10 cellular contexts compared by ENCODE assay signal in the genomic region with DNA sequence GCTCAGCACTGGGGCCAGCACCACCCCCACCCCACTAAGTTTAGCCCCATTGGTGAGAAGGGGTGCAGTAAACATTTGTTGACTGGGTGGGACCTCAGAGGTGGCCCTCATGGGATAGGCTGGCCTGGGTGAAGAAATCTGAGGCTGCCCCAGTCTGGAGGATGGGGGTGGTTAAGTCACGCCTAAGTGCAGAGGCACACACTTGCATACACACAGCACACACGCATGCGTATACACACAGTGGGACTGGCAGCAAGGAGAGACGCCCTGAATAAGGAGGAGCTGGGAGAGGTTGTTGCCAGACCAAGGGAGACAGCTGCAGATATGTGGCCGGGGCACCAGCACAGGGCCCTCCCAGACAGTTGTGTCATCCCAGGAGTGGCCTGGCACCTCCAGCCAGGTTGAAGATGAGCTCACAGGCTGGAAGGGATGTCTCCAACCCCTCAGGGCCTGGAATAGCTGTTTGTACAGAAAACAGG. TPM values are rescaled to one million over a fixed set of nuclear protein-coding genes. Genes with fewer than 3 reads are reported as not detected.
DNase-seq lines count a peak whose midpoint lies in the region; ATAC-seq, FAIRE-seq and TF ChIP-seq lines count a peak whose summit lies in the region.
"Had no signal": no experiment of that assay in that cellular context is flagged by ENCODE, and none has a peak within 500 bp of the region (broad histone marks: within the 10 kb centered on the region; RNA-seq: fewer than 3 reads in every experiment).

No MANE protein-coding gene starts in this region.

- H3K27me3 ChIP-seq in dorsolateral prefrontal cortex (no peaks in the 10 kb centered on the region), lower lobe of right lung (ENCODE audit: low read depth) (no peaks in the 10 kb centered on the region)

- no peak overlapping the region for H3K27ac Mint-ChIP-seq in activated CD4-positive, alpha-beta memory T cell treated with anti-CD3 and anti-CD28 coated beads for 36 hours
- no peak overlapping the region for H3K27ac Mint-ChIP-seq in activated CD4-positive, alpha-beta memory T cell treated with anti-CD3 and anti-CD28 coated beads, Interleukin-2, amount 10 ng/mL, durations not matched to agents 7 days and 5 days
- H3K27ac Mint-ChIP-seq: B cell had no signal

- intact Hi-C loops in activated CD4-positive, alpha-beta memory T cell treated with anti-CD3 and anti-CD28 coated beads for 36 hours (cut with micrococcal nuclease) = no loop called here
- intact Hi-C loops in dorsolateral prefrontal cortex (cut with DNase I) = loop anchor here in 1 of 2 donors (5.0 kb wide), 2 partner anchors 58 to 128 kb away; no protein-coding TSS in a partner anchor
- intact Hi-C loops in lower lobe of right lung (cut with DNase I) = no loop called here

- peaks cover 37% of the 10 kb centered on the region for H3K27me3 Mint-ChIP-seq in activated CD4-positive, alpha-beta memory T cell treated with anti-CD3 and anti-CD28 coated beads for 36 hours
- peaks cover 43% of the 10 kb centered on the region for H3K27me3 Mint-ChIP-seq in activated CD4-positive, alpha-beta memory T cell treated with anti-CD3 and anti-CD28 coated beads, Interleukin-2, amount 10 ng/mL, durations not matched to agents 7 days and 5 days

- H3K36me3 ChIP-seq in lower lobe of right lung = no peaks in the 10 kb centered on the region

- H3K9me3 Mint-ChIP-seq in activated CD4-positive, alpha-beta memory T cell treated with anti-CD3 and anti-CD28 coated beads for 36 hours = no peaks in the 10 kb centered on the region
- no peaks in the 10 kb centered on the region for H3K9me3 Mint-ChIP-seq in activated CD4-positive, alpha-beta memory T cell treated with anti-CD3 and anti-CD28 coated beads, Interleukin-2, amount 10 ng/mL, durations not matched to agents 7 days and 5 days

- peak; percentile 75 for FAIRE-seq in urothelium cell line (lab: Jason Lieb, UNC)

- no peaks in the 10 kb centered on the region for H3K9me3 ChIP-seq in lower lobe of right lung

- DNase-seq in activated CD4-positive, alpha-beta memory T cell treated with anti-CD3 and anti-CD28 coated beads for 36 hours = peak; percentile 7
- DNase-seq in activated CD4-positive, alpha-beta memory T cell treated with anti-CD3 and anti-CD28 coated beads, Interleukin-2, amount 10 ng/mL, durations not matched to agents 7 days and 5 days = no peak
- DNase-seq in dorsolateral prefrontal cortex (peak in 1 of 10 donors; percentile 46), lower lobe of right lung (peak; percentile 62), urothelium cell line (ENCODE audit: low spot score) (peak; percentile 75), NCI-H2081 (lab: John Stamatoyannopoulos, UW) (no peak)
- DNase-seq in activated CD4-positive, alpha-beta T cell treated with anti-CD3 and anti-CD28 coated beads for 48 hours = no peak

- H3K36me3 Mint-ChIP-seq in activated CD4-positive, alpha-beta memory T cell treated with anti-CD3 and anti-CD28 coated beads for 36 hours = no peaks in the 10 kb centered on the region
- no peaks in the 10 kb centered on the region for H3K36me3 Mint-ChIP-seq in activated CD4-positive, alpha-beta memory T cell treated with anti-CD3 and anti-CD28 coated beads, Interleukin-2, amount 10 ng/mL, durations not matched to agents 7 days and 5 days (ENCODE audit: low read depth)

- H3K4me3 Mint-ChIP-seq in activated CD4-positive, alpha-beta memory T cell treated with anti-CD3 and anti-CD28 coated beads for 36 hours = no peak overlapping the region
- no peak overlapping the region for H3K4me3 Mint-ChIP-seq in activated CD4-positive, alpha-beta memory T cell treated with anti-CD3 and anti-CD28 coated beads, Interleukin-2, amount 10 ng/mL, durations not matched to agents 7 days and 5 days
- H3K4me3 Mint-ChIP-seq: B cell had no signal

- peaks cover 87% of the 10 kb centered on the region for H3K4me1 ChIP-seq in lower lobe of right lung

- POLR2A ChIA-PET in activated CD4-positive, alpha-beta memory T cell treated with anti-CD3 and anti-CD28 coated beads for 36 hours (lab: Charles Lee) = no interaction called here
- POLR2A ChIA-PET in activated CD4-positive, alpha-beta memory T cell treated with anti-CD3 and anti-CD28 coated beads, Interleukin-2, amount 10 ng/mL, durations not matched to agents 7 days and 5 days (lab: Charles Lee) = interaction anchor here (1.1 kb wide), 1 partner anchor 104 kb away, joined by 3 read pairs; no protein-coding TSS in a partner anchor

- TF ChIP-seq CTCF in dorsolateral prefrontal cortex (IDR thresholded peaks at IDR 0.05 in 54 of 56, conservative IDR thresholded peaks at IDR 0.05 in 2 of 56; ENCODE audit: low read depth in 1 of 56, partially characterized antibody in 56 of 56) (no peak), lower lobe of right lung (IDR thresholded peaks at IDR 0.05) (no peak)

- peak overlapping the region in 53 of 59 donors; percentile 27 to 100 (median 95) for H3K27ac ChIP-seq in dorsolateral prefrontal cortex
- H3K27ac ChIP-seq in lower lobe of right lung = peak overlapping the region; percentile 83

- no peak overlapping the region for H3K4me3 ChIP-seq in dorsolateral prefrontal cortex
- H3K4me3 ChIP-seq in lower lobe of right lung = peak overlapping the region; percentile 28

- peaks cover 2% of the 10 kb centered on the region for H3K4me1 Mint-ChIP-seq in activated CD4-positive, alpha-beta memory T cell treated with anti-CD3 and anti-CD28 coated beads for 36 hours (ENCODE audit: low read depth)
- peaks cover 3% of the 10 kb centered on the region for H3K4me1 Mint-ChIP-seq in activated CD4-positive, alpha-beta memory T cell treated with anti-CD3 and anti-CD28 coated beads, Interleukin-2, amount 10 ng/mL, durations not matched to agents 7 days and 5 days

- ATAC-seq in lower lobe of right lung = peak; percentile 33 to 41
- no peak for ATAC-seq in HG02571 (IDR thresholded peaks at IDR 0.05; ENCODE audit: unreplicated experiment)

- CTCF ChIA-PET in activated CD4-positive, alpha-beta memory T cell treated with anti-CD3 and anti-CD28 coated beads for 36 hours (lab: Charles Lee) = interaction anchor here (0.6 kb wide), 1 partner anchor 21 kb away, joined by 3 read pairs; no protein-coding TSS in a partner anchor
- CTCF ChIA-PET in activated CD4-positive, alpha-beta memory T cell treated with anti-CD3 and anti-CD28 coated beads, Interleukin-2, amount 10 ng/mL, durations not matched to agents 7 days and 5 days (lab: Charles Lee) = interaction anchor here (1.0 kb wide), 1 partner anchor 148 kb away, joined by 3 read pairs; no protein-coding TSS in a partner anchor

RNA-seq across cellular contexts. Expression of a gene that starts 3.0 kb away (rescaled TPM):
- 1 to 10 TPM in 1 of 2 experiments, under 1 TPM in 1; 0.78 to 1.1 TPM for total RNA-seq in activated CD4-positive, alpha-beta memory T cell treated with anti-CD3 and anti-CD28 coated beads for 36 hours
- not detected for total RNA-seq in activated CD4-positive, alpha-beta memory T cell treated with anti-CD3 and anti-CD28 coated beads, Interleukin-2, amount 10 ng/mL, durations not matched to agents 7 days and 5 days
- total RNA-seq in dorsolateral prefrontal cortex = 100 to 1,000 TPM in 52 of 120 experiments, 10 to 100 TPM in 68; 67.8 to 163 (median 96.2) TPM
- 65.1 TPM for total RNA-seq in lower lobe of right lung
- total RNA-seq: B cell; T-helper 2 cell treated with Interferon-gamma antibody and Interleukin-4, amounts not matched to agents 100 ng/mL and 5 ng/mL, for 36 hours had no signal

RNA-seq across cellular contexts. Expression of a gene that starts 35.6 kb away (rescaled TPM):
- not detected for total RNA-seq in activated CD4-positive, alpha-beta memory T cell treated with anti-CD3 and anti-CD28 coated beads for 36 hours
- total RNA-seq in activated CD4-positive, alpha-beta memory T cell treated with anti-CD3 and anti-CD28 coated beads, Interleukin-2, amount 10 ng/mL, durations not matched to agents 7 days and 5 days = not detected
- total RNA-seq in dorsolateral prefrontal cortex (1 to 10 TPM in 1 of 120 experiments, under 1 TPM in 3, not detected in 116; 0.70 to 2.3 (median 0.87) TPM), lower lobe of right lung (not detected)
- total RNA-seq: B cell; T-helper 2 cell treated with Interferon-gamma antibody and Interleukin-4, amounts not matched to agents 100 ng/mL and 5 ng/mL, for 36 hours had no signal

RNA-seq across cellular contexts. Expression of a gene that starts 47.4 kb away (rescaled TPM):
- total RNA-seq in activated CD4-positive, alpha-beta memory T cell treated with anti-CD3 and anti-CD28 coated beads for 36 hours = not detected
- not detected for total RNA-seq in activated CD4-positive, alpha-beta memory T cell treated with anti-CD3 and anti-CD28 coated beads, Interleukin-2, amount 10 ng/mL, durations not matched to agents 7 days and 5 days
- total RNA-seq in dorsolateral prefrontal cortex = under 1 TPM in 3 of 120 experiments, not detected in 117; 0.61 to 0.94 (median 0.63) TPM
- total RNA-seq in lower lobe of right lung = 0.44 TPM
- total RNA-seq: B cell; T-helper 2 cell treated with Interferon-gamma antibody and Interleukin-4, amounts not matched to agents 100 ng/mL and 5 ng/mL, for 36 hours had no signal

Comparison
In these comparisons a context has a peak if more than half of its experiments do, and no peak if none do; other contexts are left out.
1. DNase-seq: peak in activated CD4-positive, alpha-beta memory T cell treated with anti-CD3 and anti-CD28 coated beads for 36 hours (single experiment), lower lobe of right lung (single experiment) and urothelium cell line (single experiment); none in activated CD4-positive, alpha-beta memory T cell treated with anti-CD3 and anti-CD28 coated beads, Interleukin-2, amount 10 ng/mL, durations not matched to agents 7 days and 5 days (single experiment), activated CD4-positive, alpha-beta T cell treated with anti-CD3 and anti-CD28 coated beads for 48 hours (single experiment) and NCI-H2081 (0 of 2).
2. RNA of a gene that starts 3.0 kb away (total RNA-seq): 67.8 to 163 TPM in dorsolateral prefrontal cortex and 65.1 TPM in lower lobe of right lung (single experiment); 0.78 to 1.1 TPM in activated CD4-positive, alpha-beta memory T cell treated with anti-CD3 and anti-CD28 coated beads for 36 hours and not detected in activated CD4-positive, alpha-beta memory T cell treated with anti-CD3 and anti-CD28 coated beads, Interleukin-2, amount 10 ng/mL, durations not matched to agents 7 days and 5 days; every median in the first group is over 10 times any median in the second.